Comparison of ENCODE assay signal across 1 cellular context in genomic region chr17:79789943-79790804, GRCh38.
TF ChIP-seq lines count a peak whose summit lies in the region.

No MANE protein-coding gene starts in this region.

TF ChIP-seq in HepG2, 621 proteins besides CTCF, POLR2A, EP300 and RAD21 (continued from another document and continues in another):
- no peak for TF ChIP-seq ZNF720 (CRISPR knock-in tag; IDR thresholded peaks at IDR 0.05)
- peak; percentile 96 for TF ChIP-seq ZBTB33 (CRISPR knock-in tag; IDR thresholded peaks at IDR 0.05)
- no peak for TF ChIP-seq NCOA5 (CRISPR knock-in tag; IDR thresholded peaks at IDR 0.05)
- no peak for TF ChIP-seq ZNF652 (CRISPR knock-in tag; IDR thresholded peaks at IDR 0.05; ENCODE audit: borderline replicate concordance, low read depth)
- TF ChIP-seq CBX2 (IDR thresholded peaks at IDR 0.05; ENCODE audit: low read depth, low read length), result no peak
- TF ChIP-seq CBX2 (CRISPR knock-in tag; IDR thresholded peaks at IDR 0.05; ENCODE audit: low read depth), result no peak
- no peak for TF ChIP-seq SRY (CRISPR knock-in tag; IDR thresholded peaks at IDR 0.05)
- no peak for TF ChIP-seq ZNF550 (CRISPR knock-in tag; IDR thresholded peaks at IDR 0.05; ENCODE audit: borderline replicate concordance)
- TF ChIP-seq KLF16 (CRISPR knock-in tag; IDR thresholded peaks at IDR 0.05), result no peak
- TF ChIP-seq ATRX (CRISPR knock-in tag; IDR thresholded peaks at IDR 0.05; ENCODE audit: borderline replicate concordance), result no peak
- TF ChIP-seq, protein P1, sequence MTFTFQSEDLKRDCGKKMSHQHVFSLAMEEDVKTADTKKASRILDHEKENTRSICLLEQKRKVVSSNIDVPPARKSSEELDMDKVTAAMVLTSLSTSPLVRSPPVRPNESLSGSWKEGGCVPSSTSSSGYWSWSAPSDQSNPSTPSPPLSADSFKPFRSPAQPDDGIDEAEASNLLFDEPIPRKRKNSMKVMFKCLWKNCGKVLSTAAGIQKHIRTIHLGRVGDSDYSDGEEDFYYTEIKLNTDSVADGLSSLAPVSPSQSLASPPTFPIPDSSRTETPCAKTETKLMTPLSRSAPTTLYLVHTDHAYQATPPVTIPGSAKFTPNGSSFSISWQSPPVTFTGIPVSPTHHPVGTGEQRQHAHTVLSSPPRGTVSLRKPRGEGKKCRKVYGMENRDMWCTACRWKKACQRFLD (CRISPR knock-in tag; IDR thresholded peaks at IDR 0.05; ENCODE audit: borderline replicate concordance), result no peak
- no peak for TF ChIP-seq TBX2 (CRISPR knock-in tag; IDR thresholded peaks at IDR 0.05; ENCODE audit: borderline replicate concordance)
- no peak for TF ChIP-seq ZNF460 (CRISPR knock-in tag; IDR thresholded peaks at IDR 0.05; ENCODE audit: borderline replicate concordance)
- TF ChIP-seq KLF12 (CRISPR knock-in tag; IDR thresholded peaks at IDR 0.05; ENCODE audit: borderline replicate concordance), result 0 out of 2 replicates have a peak, but pooled peaks have one; percentile 54
- no peak; the same call in 1 of the 2 replicates for TF ChIP-seq ISL2 (CRISPR knock-in tag; IDR thresholded peaks at IDR 0.05)
- TF ChIP-seq POLR2AphosphoS5 (IDR thresholded peaks at IDR 0.05; ENCODE audit: low read depth, low read length), result no peak
- TF ChIP-seq ATF1 (CRISPR knock-in tag; IDR thresholded peaks at IDR 0.05), result no peak
- no peak for TF ChIP-seq ARNT (IDR thresholded peaks at IDR 0.05)
- TF ChIP-seq, protein P2, sequence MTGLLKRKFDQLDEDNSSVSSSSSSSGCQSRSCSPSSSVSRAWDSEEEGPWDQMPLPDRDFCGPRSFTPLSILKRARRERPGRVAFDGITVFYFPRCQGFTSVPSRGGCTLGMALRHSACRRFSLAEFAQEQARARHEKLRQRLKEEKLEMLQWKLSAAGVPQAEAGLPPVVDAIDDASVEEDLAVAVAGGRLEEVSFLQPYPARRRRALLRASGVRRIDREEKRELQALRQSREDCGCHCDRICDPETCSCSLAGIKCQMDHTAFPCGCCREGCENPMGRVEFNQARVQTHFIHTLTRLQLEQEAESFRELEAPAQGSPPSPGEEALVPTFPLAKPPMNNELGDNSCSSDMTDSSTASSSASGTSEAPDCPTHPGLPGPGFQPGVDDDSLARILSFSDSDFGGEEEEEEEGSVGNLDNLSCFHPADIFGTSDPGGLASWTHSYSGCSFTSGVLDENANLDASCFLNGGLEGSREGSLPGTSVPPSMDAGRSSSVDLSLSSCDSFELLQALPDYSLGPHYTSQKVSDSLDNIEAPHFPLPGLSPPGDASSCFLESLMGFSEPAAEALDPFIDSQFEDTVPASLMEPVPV (CRISPR knock-in tag; IDR thresholded peaks at IDR 0.05), result 0 out of 2 replicates have a peak, but pooled peaks have one; percentile 20
- no peak for TF ChIP-seq CBX1 (IDR thresholded peaks at IDR 0.05; ENCODE audit: low read depth)
- TF ChIP-seq CHD4 (IDR thresholded peaks at IDR 0.05; ENCODE audit: borderline replicate concordance, low read length), result no peak
- no peak for TF ChIP-seq ZFP36L2 (CRISPR knock-in tag; IDR thresholded peaks at IDR 0.05)
- no peak for TF ChIP-seq BHLHE40 (IDR thresholded peaks at IDR 0.05; ENCODE audit: low read length)
- TF ChIP-seq MBD4 (IDR thresholded peaks at IDR 0.05; ENCODE audit: borderline replicate concordance, low read length), result no peak
- TF ChIP-seq NONO (IDR thresholded peaks at IDR 0.05), result no peak
- TF ChIP-seq NONO (CRISPR knock-in tag; conservative IDR thresholded peaks at IDR 0.05), result no peak
- no peak for TF ChIP-seq RERE (CRISPR knock-in tag; IDR thresholded peaks at IDR 0.05; ENCODE audit: low read depth)
- no peak for TF ChIP-seq NFIB (CRISPR knock-in tag; IDR thresholded peaks at IDR 0.05; ENCODE audit: borderline replicate concordance)
- TF ChIP-seq GPBP1L1 (CRISPR knock-in tag; IDR thresholded peaks at IDR 0.05), result no peak
- no peak for TF ChIP-seq SYNCRIP (IDR thresholded peaks at IDR 0.05; ENCODE audit: insufficient read depth, low read depth, low read length)
- TF ChIP-seq, protein P3, sequence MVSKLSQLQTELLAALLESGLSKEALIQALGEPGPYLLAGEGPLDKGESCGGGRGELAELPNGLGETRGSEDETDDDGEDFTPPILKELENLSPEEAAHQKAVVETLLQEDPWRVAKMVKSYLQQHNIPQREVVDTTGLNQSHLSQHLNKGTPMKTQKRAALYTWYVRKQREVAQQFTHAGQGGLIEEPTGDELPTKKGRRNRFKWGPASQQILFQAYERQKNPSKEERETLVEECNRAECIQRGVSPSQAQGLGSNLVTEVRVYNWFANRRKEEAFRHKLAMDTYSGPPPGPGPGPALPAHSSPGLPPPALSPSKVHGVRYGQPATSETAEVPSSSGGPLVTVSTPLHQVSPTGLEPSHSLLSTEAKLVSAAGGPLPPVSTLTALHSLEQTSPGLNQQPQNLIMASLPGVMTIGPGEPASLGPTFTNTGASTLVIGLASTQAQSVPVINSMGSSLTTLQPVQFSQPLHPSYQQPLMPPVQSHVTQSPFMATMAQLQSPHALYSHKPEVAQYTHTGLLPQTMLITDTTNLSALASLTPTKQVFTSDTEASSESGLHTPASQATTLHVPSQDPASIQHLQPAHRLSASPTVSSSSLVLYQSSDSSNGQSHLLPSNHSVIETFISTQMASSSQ (IDR thresholded peaks at IDR 0.05; ENCODE audit: low read depth), result no peak
- TF ChIP-seq, protein P3 (CRISPR knock-in tag; IDR thresholded peaks at IDR 0.05; ENCODE audit: borderline replicate concordance), result no peak
- no peak for TF ChIP-seq NFYB (CRISPR knock-in tag; IDR thresholded peaks at IDR 0.05)
- no peak for TF ChIP-seq NR2F1 (CRISPR knock-in tag; IDR thresholded peaks at IDR 0.05)
- TF ChIP-seq NFAT5 (CRISPR knock-in tag; IDR thresholded peaks at IDR 0.05), result peak; percentile 59; the same call in 1 of the 2 replicates
- no peak for TF ChIP-seq TOPORS (CRISPR knock-in tag; IDR thresholded peaks at IDR 0.05)
- TF ChIP-seq E2F1 (CRISPR knock-in tag; IDR thresholded peaks at IDR 0.05), result no peak
- no peak for TF ChIP-seq ZFYVE20 (CRISPR knock-in tag; IDR thresholded peaks at IDR 0.05; ENCODE audit: borderline replicate concordance, low read depth)
- TF ChIP-seq ZNF746 (CRISPR knock-in tag; IDR thresholded peaks at IDR 0.05), result peak; percentile 65; the same call in 1 of the 2 replicates
- TF ChIP-seq NCOA2 (CRISPR knock-in tag; IDR thresholded peaks at IDR 0.05), result no peak
- 0 out of 2 replicates have a peak, but pooled peaks have one; percentile 59 for TF ChIP-seq SALL2 (CRISPR knock-in tag; IDR thresholded peaks at IDR 0.05)
